Comparison of ENCODE assay signal across 15 cellular contexts in genomic region chr3:42763023-42763422, GRCh38. TPM values are rescaled to one million over a fixed set of nuclear protein-coding genes. Genes with fewer than 3 reads are reported as not detected.
DNase-seq lines count a peak whose midpoint lies in the region; ATAC-seq and TF ChIP-seq lines count a peak whose summit lies in the region.
"Had no signal": no experiment of that assay in that cellular context is flagged by ENCODE, and none has a peak within 500 bp of the region (broad histone marks: within the 10 kb centered on the region; RNA-seq: fewer than 3 reads in every experiment).

No MANE protein-coding gene starts in this region.

- DNase-seq in NCI-H226: peak; percentile 23
- DNase-seq in fibroblast of peridontal ligament (ENCODE audit: extremely low read depth): peak; percentile 81
- DNase-seq in retinal pigment epithelial cell (ENCODE audit: low read depth): peak; percentile 50
- no peak for DNase-seq in DMS153 (lab: John Stamatoyannopoulos, UW)
- DNase-seq in activated CD8-positive, alpha-beta memory T cell treated with anti-CD3 and anti-CD28 coated beads, Interleukin-2, amount 10 ng/mL, durations not matched to agents 7 days and 5 days: no peak
- DNase-seq: aorta; GF-D8; NCI-H1417 treated with DMSO at 0.1 percent for 48 hours; stimulated activated CD4-positive, alpha-beta T cell treated with anti-CD3 and anti-CD28 coated beads, Interleukin-4, amount 100 ng/mL, for 24 hours; stimulated activated naive CD8-positive, alpha-beta T cell treated with anti-CD3 and anti-CD28 coated beads, Interleukin-15, amount 100 ng/mL, for 72 hours; WERI-Rb-1 had no signal

- H3K27me3 Mint-ChIP-seq in activated CD8-positive, alpha-beta memory T cell treated with anti-CD3 and anti-CD28 coated beads, Interleukin-2, amount 10 ng/mL, durations not matched to agents 7 days and 5 days: peaks cover 19% of the 10 kb centered on the region

- H3K4me3 ChIP-seq in retinal pigment epithelial cell (ENCODE audit: low read length): no peak overlapping the region
- H3K4me3 ChIP-seq: prostate gland had no signal

- CTCF ChIA-PET in activated CD8-positive, alpha-beta memory T cell treated with anti-CD3 and anti-CD28 coated beads, Interleukin-2, amount 10 ng/mL, durations not matched to agents 7 days and 5 days (lab: Charles Lee): interaction anchor here (0.8 kb wide), 1 partner anchor 13 kb away, joined by 3 read pairs; no protein-coding TSS in a partner anchor

- H3K27ac Mint-ChIP-seq in activated CD8-positive, alpha-beta memory T cell treated with anti-CD3 and anti-CD28 coated beads, Interleukin-2, amount 10 ng/mL, durations not matched to agents 7 days and 5 days: no peak overlapping the region
- H3K27ac Mint-ChIP-seq: stimulated activated naive CD8-positive, alpha-beta T cell treated with anti-CD3 and anti-CD28 coated beads, Interleukin-15, amount 100 ng/mL, for 72 hours had no signal

- TF ChIP-seq CTCF in retinal pigment epithelial cell (conservative IDR thresholded peaks at IDR 0.05; ENCODE audit: low read depth, low read length): no peak

- no peaks in the 10 kb centered on the region for H3K9me3 Mint-ChIP-seq in activated CD8-positive, alpha-beta memory T cell treated with anti-CD3 and anti-CD28 coated beads, Interleukin-2, amount 10 ng/mL, durations not matched to agents 7 days and 5 days (ENCODE audit: low read depth)
- H3K9me3 Mint-ChIP-seq: stimulated activated naive CD8-positive, alpha-beta T cell treated with anti-CD3 and anti-CD28 coated beads, Interleukin-15, amount 100 ng/mL, for 72 hours had no signal

- H3K36me3 Mint-ChIP-seq in activated CD8-positive, alpha-beta memory T cell treated with anti-CD3 and anti-CD28 coated beads, Interleukin-2, amount 10 ng/mL, durations not matched to agents 7 days and 5 days: no peaks in the 10 kb centered on the region

- H3K4me3 Mint-ChIP-seq in activated CD8-positive, alpha-beta memory T cell treated with anti-CD3 and anti-CD28 coated beads, Interleukin-2, amount 10 ng/mL, durations not matched to agents 7 days and 5 days: no peak overlapping the region
- H3K4me3 Mint-ChIP-seq: stimulated activated naive CD8-positive, alpha-beta T cell treated with anti-CD3 and anti-CD28 coated beads, Interleukin-15, amount 100 ng/mL, for 72 hours had no signal

- no peaks in the 10 kb centered on the region for H3K4me1 Mint-ChIP-seq in activated CD8-positive, alpha-beta memory T cell treated with anti-CD3 and anti-CD28 coated beads, Interleukin-2, amount 10 ng/mL, durations not matched to agents 7 days and 5 days
- H3K4me1 Mint-ChIP-seq: stimulated activated naive CD8-positive, alpha-beta T cell treated with anti-CD3 and anti-CD28 coated beads, Interleukin-15, amount 100 ng/mL, for 72 hours had no signal

- ATAC-seq in GM18867 (IDR thresholded peaks at IDR 0.05; ENCODE audit: unreplicated experiment) (peak; percentile 65), HG02938 (IDR thresholded peaks at IDR 0.05; ENCODE audit: unreplicated experiment) (no peak), HG03108 (IDR thresholded peaks at IDR 0.05; ENCODE audit: unreplicated experiment) (no peak)
- ATAC-seq in activated CD8-positive, alpha-beta memory T cell treated with anti-CD3 and anti-CD28 coated beads, Interleukin-2, amount 10 ng/mL, durations not matched to agents 7 days and 5 days: no peak
- ATAC-seq: stimulated activated naive CD8-positive, alpha-beta T cell treated with anti-CD3 and anti-CD28 coated beads, Interleukin-15, amount 100 ng/mL, for 72 hours had no signal

RNA-seq across cellular contexts. Expression of gene CCDC13, which starts 10.0 kb away (rescaled TPM):
- total RNA-seq in activated CD8-positive, alpha-beta memory T cell treated with anti-CD3 and anti-CD28 coated beads, Interleukin-2, amount 10 ng/mL, durations not matched to agents 7 days and 5 days: under 1 TPM; 0.35 to 0.41 TPM

RNA-seq across cellular contexts. Expression of gene HIGD1A, which starts 41.3 kb away (rescaled TPM):
- 10 to 100 TPM; 53.6 to 71.1 TPM for total RNA-seq in activated CD8-positive, alpha-beta memory T cell treated with anti-CD3 and anti-CD28 coated beads, Interleukin-2, amount 10 ng/mL, durations not matched to agents 7 days and 5 days

RNA-seq across cellular contexts. Expression of gene ACKR2, which starts 46.2 kb away (rescaled TPM):
- total RNA-seq in activated CD8-positive, alpha-beta memory T cell treated with anti-CD3 and anti-CD28 coated beads, Interleukin-2, amount 10 ng/mL, durations not matched to agents 7 days and 5 days: 1 to 10 TPM; 2.3 to 2.6 TPM

Comparison
In these comparisons a context has a peak if more than half of its experiments do, and no peak if none do; other contexts are left out.
1. DNase-seq: peak in NCI-H226 (single experiment), fibroblast of peridontal ligament (single experiment) and retinal pigment epithelial cell (single experiment); none in DMS153 (single experiment) and activated CD8-positive, alpha-beta memory T cell treated with anti-CD3 and anti-CD28 coated beads, Interleukin-2, amount 10 ng/mL, durations not matched to agents 7 days and 5 days (single experiment).